Comparison of ENCODE assay signal across 9 cellular contexts in the genomic region with DNA sequence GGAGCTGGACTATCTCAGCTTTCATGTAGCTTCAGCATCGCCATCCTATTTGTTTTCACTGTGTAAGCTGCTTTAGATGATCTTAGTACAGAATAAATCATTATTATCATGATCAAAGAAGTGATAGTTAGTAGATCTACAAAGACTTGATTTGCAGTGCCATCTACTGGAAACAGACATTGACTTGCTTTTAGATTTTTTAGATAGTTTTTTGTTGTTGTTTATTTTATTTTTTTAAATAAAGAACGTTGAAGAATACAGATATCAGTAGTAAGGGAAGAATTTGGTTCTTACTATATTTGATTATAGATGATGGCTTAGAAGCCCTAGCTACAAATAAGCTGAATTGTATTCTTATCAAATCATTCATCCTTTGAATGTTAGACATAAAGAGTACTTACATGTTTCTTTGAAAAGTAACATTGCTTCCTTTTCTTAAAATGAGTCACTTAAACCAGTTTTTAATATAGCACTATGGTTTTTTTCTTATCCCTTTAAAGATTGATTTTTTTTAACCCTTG. TPM values are rescaled to one million over a fixed set of nuclear protein-coding genes. Genes with fewer than 3 reads are reported as not detected.
A peak's percentile ranks its signal among the peaks of the same experiment; 100 is the strongest.
DNase-seq lines count a peak whose midpoint lies in the region; ATAC-seq and TF ChIP-seq lines count a peak whose summit lies in the region.
"Had no signal": no experiment of that assay in that cellular context is flagged by ENCODE, and none has a peak within 500 bp of the region (broad histone marks: within the 10 kb centered on the region; RNA-seq: fewer than 3 reads in every experiment).

No MANE protein-coding gene starts in this region.

- peak overlapping the region in 1 of 2 donors; percentile 56 for H3K27ac Mint-ChIP-seq in T-cell

- no peak overlapping the region for H3K27ac ChIP-seq in 22Rv1

- DNase-seq in GM10266 (ENCODE audit: extremely low spot score) (no peak), T-cell (peak in 1 of 34 experiments; percentile 8), iris pigment epithelial cell (ENCODE audit: low read depth) (peak; percentile 51), mesenteric fat pad (ENCODE audit: low spot score) (no peak), 8988T (no peak)
- no peak for DNase-seq in activated effector memory CD4-positive, alpha-beta T cell treated with anti-CD3 and anti-CD28 coated beads, Interleukin-2, amount 50 U/mL, for 16 hours

- CTCF ChIA-PET in T-cell (lab: Charles Lee) = interaction anchor here (0.8 to 4.5 kb wide), 8 partner anchors 340 to 500 kb away, joined by 3 to 24 read pairs (median 6); no protein-coding TSS in a partner anchor

- TF ChIP-seq CTCF in 22Rv1 (IDR thresholded peaks at IDR 0.05) (peak; percentile 72), GM10266 (IDR thresholded peaks at IDR 0.05; ENCODE audit: control insufficient read depth, insufficient read depth, low read depth, missing control alignments) (peak; percentile 38)

- no peaks in the 10 kb centered on the region for H3K9me3 Mint-ChIP-seq in T-cell
- H3K9me3 Mint-ChIP-seq: activated naive CD4-positive, alpha-beta T cell treated with anti-CD3 and anti-CD28 coated beads, Interleukin-2, amount 50 U/mL, for 72 hours had no signal

- H3K4me1 Mint-ChIP-seq in T-cell = peaks cover 21 to 28% (median 22%) of the 10 kb centered on the region in 3 donors

- H3K27me3 Mint-ChIP-seq in T-cell = peaks cover 0 to 3% of the 10 kb centered on the region in 2 donors

- H3K36me3 Mint-ChIP-seq in T-cell = no peaks in the 10 kb centered on the region

- ATAC-seq in T-cell (replicated peaks in 1 of 4) (peak in 3 of 4 experiments; percentile 47 to 71 (median 47)), HG02678 (IDR thresholded peaks at IDR 0.05; ENCODE audit: unreplicated experiment) (no peak)

- POLR2A ChIA-PET in T-cell (lab: Charles Lee) = interaction anchor here in 1 of 2 donors (0.5 kb wide), 1 partner anchor 14 kb away, joined by 3 read pairs; no protein-coding TSS in a partner anchor

- H3K4me3 Mint-ChIP-seq in T-cell = no peak overlapping the region

RNA-seq across cellular contexts. Expression of a gene that starts 6.3 kb away (rescaled TPM):
- 10 to 100 TPM; 32.7 to 38.3 (median 36.8) TPM for total RNA-seq in T-cell
- total RNA-seq in mesenteric fat pad = 12.0 TPM
